Comparison of ENCODE assay signal across 18 cellular contexts in genomic region chr3:115517457-115518050, GRCh38.
A peak's percentile ranks its signal among the peaks of the same experiment; 100 is the strongest.
DNase-seq lines count a peak whose midpoint lies in the region; ATAC-seq and TF ChIP-seq lines count a peak whose summit lies in the region.
"Had no signal": no experiment of that assay in that cellular context is flagged by ENCODE, and none has a peak within 500 bp of the region (broad histone marks: within the 10 kb centered on the region; RNA-seq: fewer than 3 reads in every experiment).

No MANE protein-coding gene starts in this region.

- H3K36me3 Mint-ChIP-seq in activated CD4-positive, alpha-beta T cell treated with anti-CD3 and anti-CD28 coated beads for 36 hours (ENCODE audit: low read depth), result no peaks in the 10 kb centered on the region
- H3K36me3 Mint-ChIP-seq: CD14-positive monocyte, naive B cell had no signal

- no peaks in the 10 kb centered on the region for H3K27me3 ChIP-seq in A673 (replicated peaks; ENCODE audit: insufficient read depth, low read depth, low read length, poor library complexity)
- H3K27me3 ChIP-seq: stomach, uterus had no signal

- H3K9me3 Mint-ChIP-seq in activated CD4-positive, alpha-beta T cell treated with anti-CD3 and anti-CD28 coated beads for 36 hours (ENCODE audit: low read depth), result no peaks in the 10 kb centered on the region
- H3K9me3 Mint-ChIP-seq: activated T-helper 1 cell treated with anti-CD3 and anti-CD28 coated beads, Interleukin-12 subunit alpha, Interleukin-12 subunit beta, Interleukin-2, Interleukin-4 antibody, amounts not matched to agents 30 ng/mL and 10 ng/mL and 1 ng/mL, durations not matched to agents 14 hours and 24 hours and 36 hours had no signal

- peak overlapping the region; percentile 59 for H3K27ac ChIP-seq in A673 (ENCODE audit: low read depth, low read length, poor library complexity, severe bottlenecking)
- H3K27ac ChIP-seq: stomach had no signal

- no peak overlapping the region for H3K4me3 ChIP-seq in A673 (ENCODE audit: low read depth, low read length, poor library complexity, severe bottlenecking)
- H3K4me3 ChIP-seq: lung, spleen, stomach, uterus had no signal

- H3K4me3 Mint-ChIP-seq in activated CD4-positive, alpha-beta T cell treated with anti-CD3 and anti-CD28 coated beads for 36 hours, result no peak overlapping the region
- H3K4me3 Mint-ChIP-seq: activated T-helper 1 cell treated with anti-CD3 and anti-CD28 coated beads, Interleukin-12 subunit alpha, Interleukin-12 subunit beta, Interleukin-2, Interleukin-4 antibody, amounts not matched to agents 30 ng/mL and 10 ng/mL and 1 ng/mL, durations not matched to agents 14 hours and 24 hours and 36 hours; CD14-positive monocyte; naive B cell had no signal

- TF ChIP-seq CTCF in A673 (conservative IDR thresholded peaks at IDR 0.05; ENCODE audit: low read depth, low read length), result no peak

- no peak overlapping the region for H3K27ac Mint-ChIP-seq in activated CD4-positive, alpha-beta T cell treated with anti-CD3 and anti-CD28 coated beads for 36 hours
- H3K27ac Mint-ChIP-seq: activated T-helper 1 cell treated with anti-CD3 and anti-CD28 coated beads, Interleukin-12 subunit alpha, Interleukin-12 subunit beta, Interleukin-2, Interleukin-4 antibody, amounts not matched to agents 30 ng/mL and 10 ng/mL and 1 ng/mL, durations not matched to agents 14 hours and 24 hours and 36 hours; CD14-positive monocyte; naive B cell; progenitor cell of endocrine pancreas had no signal

- CTCF ChIA-PET in activated CD4-positive, alpha-beta T cell treated with anti-CD3 and anti-CD28 coated beads for 36 hours (lab: Charles Lee), result no interaction called here
- CTCF ChIA-PET in A673 (lab: Charles Lee), result no interaction called here

- peak; percentile 76 for ATAC-seq in activated CD4-positive, alpha-beta T cell treated with anti-CD3 and anti-CD28 coated beads for 36 hours
- ATAC-seq in HG02798 (IDR thresholded peaks at IDR 0.05; ENCODE audit: poor library complexity, unreplicated experiment), result no peak

- H3K27me3 Mint-ChIP-seq in activated CD4-positive, alpha-beta T cell treated with anti-CD3 and anti-CD28 coated beads for 36 hours, result peaks cover 9% of the 10 kb centered on the region
- H3K27me3 Mint-ChIP-seq: progenitor cell of endocrine pancreas had no signal

- H3K36me3 ChIP-seq in A673 (ENCODE audit: insufficient read depth, low read length, poor library complexity, severe bottlenecking), result no peaks in the 10 kb centered on the region
- H3K36me3 ChIP-seq: spleen, stomach, uterus had no signal

- BruUV-seq in A673 (replicated peaks; lab: Mats Ljungman, UMichigan), result no TSS peak

- H3K4me1 Mint-ChIP-seq in activated CD4-positive, alpha-beta T cell treated with anti-CD3 and anti-CD28 coated beads for 36 hours, result peaks cover 17% of the 10 kb centered on the region

- H3K4me1 ChIP-seq in A673 (ENCODE audit: insufficient read depth, low read length, poor library complexity, severe bottlenecking), result peaks cover 32% of the 10 kb centered on the region
- H3K4me1 ChIP-seq: uterus had no signal

- no peaks in the 10 kb centered on the region for H3K9me3 ChIP-seq in A673 (ENCODE audit: low read depth, low read length, poor library complexity, severe bottlenecking)
- H3K9me3 ChIP-seq: spleen, stomach, uterus had no signal

- DNase-seq in activated CD4-positive, alpha-beta T cell treated with anti-CD3 and anti-CD28 coated beads for 36 hours, result peak; percentile 34
- no peak for DNase-seq in activated CD4-positive, alpha-beta T cell treated with anti-CD3 and anti-CD28 coated beads, Interleukin-2, amount 50 U/mL, for 1 hour
- DNase-seq in A673 (ENCODE audit: low spot score) (no peak), HT1080 (ENCODE audit: low read depth) (peak; percentile 47), glomerular visceral epithelial cell (ENCODE audit: extremely low spot score) (peak; percentile 24), GF-D8 (lab: John Stamatoyannopoulos, UW) (no peak), HT-29 (ENCODE audit: low spot score) (no peak)
- DNase-seq: naive B cell, NCI-H1417 treated with DMSO at 0.1 percent for 48 hours, SHP77 treated with DMSO at 0.1 percent for 48 hours, spleen, stomach had no signal

- POLR2A ChIA-PET in activated CD4-positive, alpha-beta T cell treated with anti-CD3 and anti-CD28 coated beads for 36 hours (lab: Charles Lee), result no interaction called here
- POLR2A ChIA-PET in A673 (lab: Charles Lee; ENCODE audit: low non-redundant PET), result no interaction called here

- intact Hi-C loops in activated CD4-positive, alpha-beta T cell treated with anti-CD3 and anti-CD28 coated beads for 36 hours (cut with DNase I, micrococcal nuclease), result loop anchor here (5.0 to 10.0 kb wide), 3 partner anchors 100 to 423 kb away; no protein-coding TSS in a partner anchor
- intact Hi-C loops in A673 (cut with micrococcal nuclease; ENCODE audit: unreplicated experiment), result no loop called here

Comparison
In these comparisons a context has a peak if more than half of its experiments do, and no peak if none do; other contexts are left out.
1. DNase-seq: peak in activated CD4-positive, alpha-beta T cell treated with anti-CD3 and anti-CD28 coated beads for 36 hours (single experiment), HT1080 (single experiment) and glomerular visceral epithelial cell (single experiment); none in activated CD4-positive, alpha-beta T cell treated with anti-CD3 and anti-CD28 coated beads, Interleukin-2, amount 50 U/mL, for 1 hour (single experiment), A673 (single experiment), GF-D8 (single experiment) and HT-29 (single experiment).